In genomic region chr12:15538881-15539280, GRCh38 we compare ENCODE assay signal across 4 cellular contexts.
A peak's percentile ranks its signal among the peaks of the same experiment; 100 is the strongest.
TF ChIP-seq lines count a peak whose summit lies in the region.

No MANE protein-coding gene starts in this region.

TF ChIP-seq in SK-N-SH treated with all-trans-retinoic acid at 6 μM for 48 hours, 23 proteins besides CTCF, POLR2A, EP300 and RAD21:
- TF ChIP-seq ISL1 (CRISPR knock-in tag; IDR thresholded peaks at IDR 0.05) (peak; percentile 39; the same call in 1 of the 2 replicates), GLIS3 (CRISPR knock-in tag; IDR thresholded peaks at IDR 0.05) (no peak), ZC3H10 (CRISPR knock-in tag; IDR thresholded peaks at IDR 0.05) (no peak), ARNTL (CRISPR knock-in tag; IDR thresholded peaks at IDR 0.05; ENCODE audit: borderline replicate concordance, low read depth) (no peak)

TF ChIP-seq in SK-N-SH, 30 proteins besides CTCF, POLR2A, EP300 and RAD21 (continues in another document):
- TF ChIP-seq MXI1 (IDR thresholded peaks at IDR 0.05; ENCODE audit: low read depth, low read length) (no peak), RFX5 (IDR thresholded peaks at IDR 0.05; ENCODE audit: low read length) (no peak), USF2 (IDR thresholded peaks at IDR 0.05; ENCODE audit: borderline replicate concordance, low read depth, low read length) (no peak), ZBTB33 (IDR thresholded peaks at IDR 0.05; ENCODE audit: borderline replicate concordance, low read depth) (no peak), IRF3 (IDR thresholded peaks at IDR 0.05; ENCODE audit: low read depth, low read length) (no peak), JUND (IDR thresholded peaks at IDR 0.05) (no peak), SIN3A (IDR thresholded peaks at IDR 0.05; ENCODE audit: borderline replicate concordance, low read depth, low read length) (no peak), GATA2 (CRISPR knock-in tag; IDR thresholded peaks at IDR 0.05) (no peak), FOXM1 (IDR thresholded peaks at IDR 0.05; ENCODE audit: low read depth) (no peak)

TF ChIP-seq in IMR-90, 13 proteins besides CTCF, POLR2A, EP300 and RAD21:
- TF ChIP-seq ELK1 (IDR thresholded peaks at IDR 0.05; ENCODE audit: borderline replicate concordance, low read depth, low read length) (no peak), MXI1 (IDR thresholded peaks at IDR 0.05; ENCODE audit: borderline replicate concordance, low read depth, low read length) (no peak), MAFK (IDR thresholded peaks at IDR 0.05; ENCODE audit: low read depth, low read length) (no peak), CHD1 (IDR thresholded peaks at IDR 0.05; ENCODE audit: low read depth, low read length) (no peak), RFX5 (IDR thresholded peaks at IDR 0.05; ENCODE audit: low read depth, low read length) (no peak), CEBPB (IDR thresholded peaks at IDR 0.05; ENCODE audit: low read depth, low read length) (peak; percentile 40; the same call in 1 of the 2 replicates), BHLHE40 (IDR thresholded peaks at IDR 0.05; ENCODE audit: low read depth, low read length) (no peak)

TF ChIP-seq in HepG2, 621 proteins besides CTCF, POLR2A, EP300 and RAD21:
- TF ChIP-seq U2AF2 (IDR thresholded peaks at IDR 0.05; ENCODE audit: low read depth, low read length) = no peak
- TF ChIP-seq NFYB (CRISPR knock-in tag; IDR thresholded peaks at IDR 0.05) = no peak
TF ChIP-seq in HepG2: peak in this region for 0.
